10 cellular contexts compared by ENCODE assay signal in the genomic region with DNA sequence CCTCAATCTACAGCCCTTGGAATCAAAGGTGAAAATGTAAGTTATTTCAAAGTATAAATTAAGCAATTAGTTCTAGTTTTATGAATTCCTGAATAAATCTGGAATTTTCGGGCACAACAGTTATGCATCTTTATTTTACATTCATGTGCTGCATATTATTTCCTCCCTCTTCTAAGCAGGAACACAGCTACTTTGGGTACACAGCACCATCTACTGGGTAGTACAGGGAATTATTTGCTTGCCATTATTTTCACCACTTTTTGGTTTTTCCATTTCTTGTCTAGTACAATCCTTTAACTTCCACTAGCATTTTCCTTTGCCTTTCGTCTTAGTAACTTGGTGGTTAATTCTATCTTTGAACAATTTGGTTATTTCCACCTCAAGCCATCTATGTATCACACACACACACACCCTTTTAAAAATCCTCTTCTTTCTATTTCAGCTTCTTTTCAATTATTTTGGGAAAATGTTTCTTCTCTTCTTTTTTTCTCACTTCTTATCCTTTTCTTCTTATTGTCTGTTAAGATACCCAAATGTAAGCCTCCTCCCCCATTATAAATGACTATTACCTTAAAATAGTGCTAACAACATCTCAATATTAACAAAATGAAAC.
DNase-seq lines count a peak whose midpoint lies in the region; ATAC-seq, FAIRE-seq and TF ChIP-seq lines count a peak whose summit lies in the region.
"Had no signal": no experiment of that assay in that cellular context is flagged by ENCODE, and none has a peak within 500 bp of the region (broad histone marks: within the 10 kb centered on the region; RNA-seq: fewer than 3 reads in every experiment).

No MANE protein-coding gene starts in this region.

- no peaks in the 10 kb centered on the region for H3K36me3 ChIP-seq in A673 (ENCODE audit: insufficient read depth, low read length, poor library complexity, severe bottlenecking)

- BruUV-seq in A673 (replicated peaks; lab: Mats Ljungman, UMichigan) = no TSS peak

- H3K4me1 ChIP-seq in A673 (ENCODE audit: insufficient read depth, low read length, poor library complexity, severe bottlenecking) = no peaks in the 10 kb centered on the region

- in situ Hi-C loops in astrocyte of the spinal cord (cut with HindIII; ENCODE audit: low sequenced_read_pairs) = no loop called here

- CTCF ChIA-PET in A673 (lab: Charles Lee) = interaction anchor here (1.5 kb wide), 1 partner anchor 335 kb away, joined by 5 read pairs; no protein-coding TSS in a partner anchor

- H3K27me3 ChIP-seq in A673 (replicated peaks; ENCODE audit: insufficient read depth, low read depth, low read length, poor library complexity) = peaks cover 15% of the 10 kb centered on the region

- H3K9me3 ChIP-seq in A673 (ENCODE audit: low read depth, low read length, poor library complexity, severe bottlenecking) = peaks cover 4% of the 10 kb centered on the region

- H3K27ac ChIP-seq in A673 (ENCODE audit: low read depth, low read length, poor library complexity, severe bottlenecking) = no peak overlapping the region

- DNase-seq in A673 (ENCODE audit: low spot score) (peak; percentile 55), GM18507 (ENCODE audit: extremely low spot score, insufficient read length, low read depth) (no peak), NCI-H2081 treated with DMSO at 0.1 percent for 48 hours (lab: John Stamatoyannopoulos, UW) (peak; percentile 56), astrocyte of the spinal cord (ENCODE audit: low read depth, low spot score) (peak; percentile 79), myocyte (ENCODE audit: low read depth) (peak; percentile 52), putamen (ENCODE audit: low spot score) (no peak)

- ATAC-seq in HG03135 (IDR thresholded peaks at IDR 0.05; ENCODE audit: unreplicated experiment) = no peak
- ATAC-seq in GM18873 (IDR thresholded peaks at IDR 0.05; ENCODE audit: low FRiP score, unreplicated experiment) = no peak
- ATAC-seq: stimulated activated naive CD8-positive, alpha-beta T cell treated with anti-CD3 and anti-CD28 coated beads, Interleukin-15, amount 100 ng/mL, for 72 hours had no signal

- intact Hi-C loops in A673 (cut with micrococcal nuclease; ENCODE audit: unreplicated experiment) = loop anchor here (2.0 to 5.0 kb wide), 3 partner anchors 121 to 406 kb away; no protein-coding TSS in a partner anchor

- POLR2A ChIA-PET in A673 (lab: Charles Lee; ENCODE audit: low non-redundant PET) = no interaction called here

- peak; percentile 70 for TF ChIP-seq CTCF in A673 (conservative IDR thresholded peaks at IDR 0.05; ENCODE audit: low read depth, low read length)
- peak; percentile 67 for TF ChIP-seq CTCF in astrocyte of the spinal cord (IDR thresholded peaks at IDR 0.05; ENCODE audit: low read depth, low read length)

- H3K4me3 ChIP-seq in A673 (ENCODE audit: low read depth, low read length, poor library complexity, severe bottlenecking) = no peak overlapping the region
- H3K4me3 ChIP-seq in astrocyte of the spinal cord (ENCODE audit: low read depth, low read length) = no peak overlapping the region

- peak; percentile 54 for FAIRE-seq in GM18507 (lab: Jason Lieb, UNC)
- FAIRE-seq: colon had no signal

Comparison
In these comparisons a context has a peak if more than half of its experiments do, and no peak if none do; other contexts are left out.
1. DNase-seq: peak in A673 (single experiment), NCI-H2081 treated with DMSO at 0.1 percent for 48 hours (single experiment), astrocyte of the spinal cord (single experiment) and myocyte (single experiment); none in GM18507 (single experiment) and putamen (single experiment).